18 cellular contexts compared by ENCODE assay signal in the genomic region with DNA sequence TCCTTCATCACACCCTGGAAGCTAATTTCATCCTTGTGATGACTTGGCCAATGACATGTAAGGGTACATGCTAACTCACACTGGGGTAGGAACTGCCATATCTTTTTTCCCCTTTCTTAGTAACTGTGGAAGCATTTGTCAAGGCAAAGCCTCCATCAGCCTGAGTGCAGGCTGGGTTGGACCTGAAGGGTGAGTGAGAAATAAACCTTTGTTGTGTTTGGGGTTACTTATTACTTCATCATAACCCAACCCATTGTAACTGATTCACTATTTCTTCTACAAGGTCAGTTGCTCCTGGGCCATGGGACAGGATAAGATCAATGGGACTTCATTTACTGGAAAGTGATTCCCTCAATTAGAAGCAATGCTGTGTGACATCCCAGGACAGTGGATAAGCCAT.
"Had no signal": no experiment of that assay in that cellular context is flagged by ENCODE, and none has a peak within 500 bp of the region (broad histone marks: within the 10 kb centered on the region; RNA-seq: fewer than 3 reads in every experiment).

No MANE protein-coding gene starts in this region.

- ATAC-seq: activated naive CD4-positive, alpha-beta T cell treated with anti-CD3 and anti-CD28 coated beads, Interleukin-2, amount 50 U/mL, for 72 hours; left colon; lower lobe of right lung; natural killer cell; stimulated activated naive B cell treated with anti-CD40 and anti-IgM and Interleukin-4, amounts not matched to agents 10 μg/mL and 1 μg/mL and 100 μg/mL, for 72 hours had no signal

- H3K79me2 ChIP-seq: hepatocyte, parathyroid adenoma had no signal

- H3K9me3 ChIP-seq: lower lobe of right lung, neutrophil had no signal

- H3K27ac ChIP-seq: cardiac muscle cell, hepatocyte, lower lobe of right lung, neutrophil, parathyroid adenoma had no signal

- H3K4me1 Mint-ChIP-seq: activated B cell treated with CpG ODN at 0.5 μM for 24 hours; natural killer cell; stimulated activated naive B cell treated with anti-CD40 and anti-IgM and Interleukin-4, amounts not matched to agents 10 μg/mL and 1 μg/mL and 100 μg/mL, for 72 hours had no signal

- H3K4me3 ChIP-seq: cardiac muscle cell, esophagus squamous epithelium, hepatocyte, lower lobe of right lung had no signal

- H3K36me3 Mint-ChIP-seq: activated CD4-positive, alpha-beta memory T cell treated with anti-CD3 and anti-CD28 coated beads for 36 hours; natural killer cell; stimulated activated naive B cell treated with anti-CD40 and anti-IgM and Interleukin-4, amounts not matched to agents 10 μg/mL and 1 μg/mL and 100 μg/mL, for 72 hours had no signal

- H3K4me3 Mint-ChIP-seq: activated B cell treated with CpG ODN at 0.5 μM for 24 hours; activated CD4-positive, alpha-beta memory T cell treated with anti-CD3 and anti-CD28 coated beads for 36 hours; activated T-helper 1 cell treated with anti-CD3 and anti-CD28 coated beads, Interleukin-12 subunit alpha, Interleukin-12 subunit beta, Interleukin-2, Interleukin-4 antibody, amounts not matched to agents 30 ng/mL and 10 ng/mL and 1 ng/mL, durations not matched to agents 14 hours and 24 hours and 36 hours; dendritic cell treated with granulocyte-macrophage colony-stimulating factor and Interleukin-4, amounts not matched to agents 40 ng/mL and 50 ng/mL, for 4 days; natural killer cell; stimulated activated naive B cell treated with anti-CD40 and anti-IgM and Interleukin-4, amounts not matched to agents 10 μg/mL and 1 μg/mL and 100 μg/mL, for 72 hours had no signal

- H3K4me1 ChIP-seq: lower lobe of right lung, parathyroid adenoma had no signal

- H3K27ac Mint-ChIP-seq: activated B cell treated with CpG ODN at 0.5 μM for 24 hours; activated CD4-positive, alpha-beta memory T cell treated with anti-CD3 and anti-CD28 coated beads for 36 hours; activated naive CD4-positive, alpha-beta T cell treated with anti-CD3 and anti-CD28 coated beads, Interleukin-2, amount 50 U/mL, for 72 hours; activated T-helper 1 cell treated with anti-CD3 and anti-CD28 coated beads, Interleukin-12 subunit alpha, Interleukin-12 subunit beta, Interleukin-2, Interleukin-4 antibody, amounts not matched to agents 30 ng/mL and 10 ng/mL and 1 ng/mL, durations not matched to agents 14 hours and 24 hours and 36 hours; dendritic cell treated with granulocyte-macrophage colony-stimulating factor and Interleukin-4, amounts not matched to agents 40 ng/mL and 50 ng/mL, for 4 days; natural killer cell; stimulated activated naive B cell treated with anti-CD40 and anti-IgM and Interleukin-4, amounts not matched to agents 10 μg/mL and 1 μg/mL and 100 μg/mL, for 72 hours had no signal

- H3K36me3 ChIP-seq: cardiac muscle cell, esophagus squamous epithelium, lower lobe of right lung, neutrophil had no signal

- H3K27me3 ChIP-seq: cardiac muscle cell, hepatocyte, neutrophil had no signal

- H2AFZ ChIP-seq: hepatocyte, parathyroid adenoma had no signal

- H3K9ac ChIP-seq: parathyroid adenoma had no signal

- DNase-seq: activated B cell treated with CpG ODN at 0.5 μM for 24 hours; activated CD4-positive, alpha-beta memory T cell treated with anti-CD3 and anti-CD28 coated beads for 36 hours; activated CD4-positive, alpha-beta T cell treated with anti-CD3 and anti-CD28 coated beads for 4 hours; activated gamma-delta T cell treated with Interleukin-2 at 50 U/mL for 16 hours; activated T-cell treated with anti-CD3 and anti-CD28 coated beads for 4 hours; effector CD8-positive, alpha-beta T cell; esophagus squamous epithelium; left colon; lower lobe of right lung; natural killer cell; stimulated activated naive B cell treated with anti-CD40 and anti-IgM and Interleukin-4, amounts not matched to agents 10 μg/mL and 1 μg/mL and 100 μg/mL, for 72 hours had no signal

- H3K4me2 ChIP-seq: hepatocyte had no signal

- H3K9me3 Mint-ChIP-seq: natural killer cell had no signal
